In the genomic region with DNA sequence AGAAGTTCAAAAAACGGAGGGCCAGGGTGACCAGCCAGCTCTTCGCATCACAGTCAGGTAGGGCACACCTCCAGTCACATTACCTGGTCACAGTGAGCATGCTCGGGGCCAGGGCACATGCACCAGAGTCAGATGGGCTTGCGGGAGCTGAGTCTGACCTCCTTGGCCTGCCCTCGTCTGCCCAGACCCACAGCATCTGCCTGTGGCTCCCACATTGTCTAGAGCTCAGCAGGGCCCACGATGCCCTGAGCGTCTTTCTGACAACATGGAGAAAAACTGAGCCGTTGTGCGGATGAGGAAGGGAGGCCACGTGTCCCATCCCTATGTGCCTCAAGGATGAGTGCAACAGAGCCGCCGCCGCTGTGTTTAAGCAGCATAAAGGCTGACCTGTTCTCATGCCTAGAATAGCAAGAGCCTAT, we compare ENCODE assay signal across 24 cellular contexts. TPM values are rescaled to one million over a fixed set of nuclear protein-coding genes. Genes with fewer than 3 reads are reported as not detected.
"Had no signal": no experiment of that assay in that cellular context is flagged by ENCODE, and none has a peak within 500 bp of the region (broad histone marks: within the 10 kb centered on the region; RNA-seq: fewer than 3 reads in every experiment).

No MANE protein-coding gene starts in this region.

- DNase-seq: activated CD4-positive, alpha-beta memory T cell treated with anti-CD3 and anti-CD28 coated beads, Interleukin-2, amount 10 ng/mL, durations not matched to agents 7 days and 5 days; activated CD4-positive, alpha-beta T cell treated with anti-CD3 and anti-CD28 coated beads, Interleukin-2, amount 10 ng/mL, durations not matched to agents 24 days and 14 days; activated T-cell treated with anti-CD3 and anti-CD28 coated beads, Interleukin-2, amount 50 U/mL, for 24 hours; aorta; dermis blood vessel endothelial cell; effector memory CD4-positive, alpha-beta T cell; hypothalamus; naive thymus-derived CD8-positive, alpha-beta T cell; pancreas; SK-N-SH; stimulated activated CD4-positive, alpha-beta T cell treated with anti-CD3 and anti-CD28 coated beads, Interleukin-15, amount 100 ng/mL, for 24 hours; stimulated activated CD8-positive, alpha-beta memory T cell treated with anti-CD3 and anti-CD28 coated beads, Interleukin-4, amount 100 ng/mL, for 48 hours; stimulated activated naive CD4-positive, alpha-beta T cell treated with Interleukin-2 at 50 U/mL for 16 hours had no signal

- H3K4me2 ChIP-seq: SK-N-SH, smooth muscle cell had no signal

- H3K27me3 ChIP-seq: pancreas, sigmoid colon had no signal

- H3K9me2 ChIP-seq: SK-N-SH had no signal

- H3K9ac ChIP-seq: SK-N-SH had no signal

- H3K4me3 ChIP-seq: lower lobe of right lung, pancreas, sigmoid colon, smooth muscle cell had no signal

- H3K9me3 ChIP-seq: lower lobe of right lung, pancreas, sigmoid colon, SK-N-SH had no signal

- H3K27ac ChIP-seq: lower lobe of right lung, pancreas, sigmoid colon, VCaP had no signal

- ATAC-seq: activated CD4-positive, CD25-positive, alpha-beta regulatory T cell treated with anti-CD3 and anti-CD28 coated beads, Interleukin-2, amount 50 U/mL, for 24 hours; activated naive CD4-positive, alpha-beta T cell treated with anti-CD3 and anti-CD28 coated beads, Interleukin-2, amount 50 U/mL, for 72 hours; activated T-helper 17 cell treated with anti-CD3 and anti-CD28 coated beads, Interleukin-2, amount 50 U/mL, for 72 hours; esophagus mucosa; naive thymus-derived CD8-positive, alpha-beta T cell; pancreas had no signal

- H3K36me3 ChIP-seq: lower lobe of right lung, pancreas, sigmoid colon had no signal

- FAIRE-seq: endothelial cell of umbilical vein, frontal cortex, islet of Langerhans, pancreas had no signal

- H3K4me1 ChIP-seq: lower lobe of right lung, pancreas, sigmoid colon had no signal

RNA-seq across cellular contexts. Expression of gene CRACDL, which starts 37.6 kb away (rescaled TPM):
- polyA plus RNA-seq: SK-N-SH had no signal
